In genomic region chr13:50365683-50366391, GRCh38 we compare ENCODE assay signal across 8 cellular contexts.
DNase-seq lines count a peak whose midpoint lies in the region; ATAC-seq and TF ChIP-seq lines count a peak whose summit lies in the region.

No MANE protein-coding gene starts in this region.

- peak overlapping the region; percentile 78 for H3K27ac Mint-ChIP-seq in activated CD8-positive, alpha-beta T cell treated with anti-CD3 and anti-CD28 coated beads for 36 hours

- no peak for TF ChIP-seq CTCF in activated CD8-positive, alpha-beta T cell treated with anti-CD3 and anti-CD28 coated beads for 36 hours (IDR thresholded peaks at IDR 0.05)

- no peaks in the 10 kb centered on the region for H3K36me3 Mint-ChIP-seq in activated CD8-positive, alpha-beta T cell treated with anti-CD3 and anti-CD28 coated beads for 36 hours (ENCODE audit: low read depth)

- intact Hi-C loops in activated CD8-positive, alpha-beta T cell treated with anti-CD3 and anti-CD28 coated beads for 36 hours (cut with micrococcal nuclease) = loop anchor here (5.0 to 10.0 kb wide), 2 partner anchors 129 to 241 kb away; no protein-coding TSS in a partner anchor

- H3K4me1 Mint-ChIP-seq in activated CD8-positive, alpha-beta T cell treated with anti-CD3 and anti-CD28 coated beads for 36 hours (ENCODE audit: low read depth) = peaks cover 37% of the 10 kb centered on the region

- H3K4me1 ChIP-seq in urinary bladder (ENCODE audit: insufficient read depth) = no peaks in the 10 kb centered on the region

- ATAC-seq in HG02571 (IDR thresholded peaks at IDR 0.05; ENCODE audit: unreplicated experiment) = peak; percentile 39
- peak; percentile 64 for ATAC-seq in activated CD8-positive, alpha-beta T cell treated with anti-CD3 and anti-CD28 coated beads for 36 hours

- peak overlapping the region; percentile 50 for H3K27ac ChIP-seq in urinary bladder (ENCODE audit: low read depth)

- WGBS in urinary bladder = 85% methylated on average over 8 of the region's 8 CpGs

- CTCF ChIA-PET in activated CD8-positive, alpha-beta T cell treated with anti-CD3 and anti-CD28 coated beads for 36 hours (lab: Charles Lee) = interaction anchor here (1.1 to 1.5 kb wide), 3 partner anchors 8 to 546 kb away, joined by 3 to 4 read pairs (median 4); no protein-coding TSS in a partner anchor

- peaks cover 9% of the 10 kb centered on the region for H3K27me3 Mint-ChIP-seq in activated CD8-positive, alpha-beta T cell treated with anti-CD3 and anti-CD28 coated beads for 36 hours

- POLR2A ChIA-PET in activated CD8-positive, alpha-beta T cell treated with anti-CD3 and anti-CD28 coated beads for 36 hours (lab: Charles Lee) = interaction anchor here (0.6 to 2.3 kb wide), 6 partner anchors 12 to 141 kb away, joined by 3 to 5 read pairs (median 4); no protein-coding TSS in a partner anchor

- no peaks in the 10 kb centered on the region for H3K9me3 Mint-ChIP-seq in activated CD8-positive, alpha-beta T cell treated with anti-CD3 and anti-CD28 coated beads for 36 hours

- no peak overlapping the region for H3K4me3 ChIP-seq in urinary bladder (ENCODE audit: low read depth, low read length)

- DNase-seq in EL (peak; percentile 30), NCI-H1417 (lab: John Stamatoyannopoulos, UW) (peak; percentile 54 to 99 (median 89)), kidney tubule cell (ENCODE audit: low spot score) (peak; percentile 90), NCI-H1694 treated with DMSO at 0.1 percent for 48 hours (lab: John Stamatoyannopoulos, UW) (no peak), MV-4-11 (lab: John Stamatoyannopoulos, UW) (no peak)
- peak; percentile 79 for DNase-seq in activated CD8-positive, alpha-beta T cell treated with anti-CD3 and anti-CD28 coated beads for 36 hours

- H3K36me3 ChIP-seq in urinary bladder (ENCODE audit: insufficient read depth) = no peaks in the 10 kb centered on the region

- H3K4me3 Mint-ChIP-seq in activated CD8-positive, alpha-beta T cell treated with anti-CD3 and anti-CD28 coated beads for 36 hours = no peak overlapping the region

Comparison
In these comparisons a context has a peak if more than half of its experiments do, and no peak if none do; other contexts are left out.
1. DNase-seq: peak in EL (single experiment), NCI-H1417 (3 of 3), activated CD8-positive, alpha-beta T cell treated with anti-CD3 and anti-CD28 coated beads for 36 hours (single experiment) and kidney tubule cell (single experiment); none in NCI-H1694 treated with DMSO at 0.1 percent for 48 hours (single experiment) and MV-4-11 (single experiment).